In the genomic region with DNA sequence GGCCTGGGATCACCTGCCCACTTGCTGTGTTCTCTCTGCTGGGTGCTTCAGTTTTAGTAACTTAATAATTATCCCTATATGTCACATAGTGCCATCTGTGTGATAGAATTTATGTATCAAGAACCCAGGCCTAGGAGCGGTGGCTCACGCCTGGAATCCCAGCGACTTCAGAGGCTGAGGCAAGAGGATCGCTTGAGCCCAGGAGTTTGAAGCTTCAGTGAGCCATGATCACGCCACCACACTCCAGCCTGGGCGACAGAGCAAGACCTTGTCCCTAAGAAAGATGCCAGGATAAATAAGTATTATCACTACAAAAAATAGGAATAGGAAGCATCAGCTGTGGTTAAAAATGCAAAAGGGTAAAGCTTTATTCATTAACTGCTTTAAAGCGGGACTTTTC, we compare ENCODE assay signal across 1 cellular context.
TF ChIP-seq lines count a peak whose summit lies in the region.

No MANE protein-coding gene starts in this region.

TF ChIP-seq in H1, 55 proteins besides CTCF, POLR2A, EP300 and RAD21:
- TF ChIP-seq SP2 (IDR thresholded peaks at IDR 0.05; ENCODE audit: low read length) (no peak), SRF (IDR thresholded peaks at IDR 0.05; ENCODE audit: low read depth, low read length) (no peak), POLR2AphosphoS5 (IDR thresholded peaks at IDR 0.05; ENCODE audit: low read depth, low read length) (no peak), BRCA1 (IDR thresholded peaks at IDR 0.05; ENCODE audit: low read depth, low read length) (no peak), CHD1 (IDR thresholded peaks at IDR 0.05; ENCODE audit: low read depth, low read length) (no peak), GTF2F1 (IDR thresholded peaks at IDR 0.05; ENCODE audit: borderline replicate concordance, low read depth, low read length) (no peak), SAP30 (IDR thresholded peaks at IDR 0.05; ENCODE audit: insufficient read depth, insufficient replicate concordance, low read length) (no peak), KDM1A (IDR thresholded peaks at IDR 0.05; ENCODE audit: borderline replicate concordance, low read length) (no peak)
- TF ChIP-seq, protein P1, sequence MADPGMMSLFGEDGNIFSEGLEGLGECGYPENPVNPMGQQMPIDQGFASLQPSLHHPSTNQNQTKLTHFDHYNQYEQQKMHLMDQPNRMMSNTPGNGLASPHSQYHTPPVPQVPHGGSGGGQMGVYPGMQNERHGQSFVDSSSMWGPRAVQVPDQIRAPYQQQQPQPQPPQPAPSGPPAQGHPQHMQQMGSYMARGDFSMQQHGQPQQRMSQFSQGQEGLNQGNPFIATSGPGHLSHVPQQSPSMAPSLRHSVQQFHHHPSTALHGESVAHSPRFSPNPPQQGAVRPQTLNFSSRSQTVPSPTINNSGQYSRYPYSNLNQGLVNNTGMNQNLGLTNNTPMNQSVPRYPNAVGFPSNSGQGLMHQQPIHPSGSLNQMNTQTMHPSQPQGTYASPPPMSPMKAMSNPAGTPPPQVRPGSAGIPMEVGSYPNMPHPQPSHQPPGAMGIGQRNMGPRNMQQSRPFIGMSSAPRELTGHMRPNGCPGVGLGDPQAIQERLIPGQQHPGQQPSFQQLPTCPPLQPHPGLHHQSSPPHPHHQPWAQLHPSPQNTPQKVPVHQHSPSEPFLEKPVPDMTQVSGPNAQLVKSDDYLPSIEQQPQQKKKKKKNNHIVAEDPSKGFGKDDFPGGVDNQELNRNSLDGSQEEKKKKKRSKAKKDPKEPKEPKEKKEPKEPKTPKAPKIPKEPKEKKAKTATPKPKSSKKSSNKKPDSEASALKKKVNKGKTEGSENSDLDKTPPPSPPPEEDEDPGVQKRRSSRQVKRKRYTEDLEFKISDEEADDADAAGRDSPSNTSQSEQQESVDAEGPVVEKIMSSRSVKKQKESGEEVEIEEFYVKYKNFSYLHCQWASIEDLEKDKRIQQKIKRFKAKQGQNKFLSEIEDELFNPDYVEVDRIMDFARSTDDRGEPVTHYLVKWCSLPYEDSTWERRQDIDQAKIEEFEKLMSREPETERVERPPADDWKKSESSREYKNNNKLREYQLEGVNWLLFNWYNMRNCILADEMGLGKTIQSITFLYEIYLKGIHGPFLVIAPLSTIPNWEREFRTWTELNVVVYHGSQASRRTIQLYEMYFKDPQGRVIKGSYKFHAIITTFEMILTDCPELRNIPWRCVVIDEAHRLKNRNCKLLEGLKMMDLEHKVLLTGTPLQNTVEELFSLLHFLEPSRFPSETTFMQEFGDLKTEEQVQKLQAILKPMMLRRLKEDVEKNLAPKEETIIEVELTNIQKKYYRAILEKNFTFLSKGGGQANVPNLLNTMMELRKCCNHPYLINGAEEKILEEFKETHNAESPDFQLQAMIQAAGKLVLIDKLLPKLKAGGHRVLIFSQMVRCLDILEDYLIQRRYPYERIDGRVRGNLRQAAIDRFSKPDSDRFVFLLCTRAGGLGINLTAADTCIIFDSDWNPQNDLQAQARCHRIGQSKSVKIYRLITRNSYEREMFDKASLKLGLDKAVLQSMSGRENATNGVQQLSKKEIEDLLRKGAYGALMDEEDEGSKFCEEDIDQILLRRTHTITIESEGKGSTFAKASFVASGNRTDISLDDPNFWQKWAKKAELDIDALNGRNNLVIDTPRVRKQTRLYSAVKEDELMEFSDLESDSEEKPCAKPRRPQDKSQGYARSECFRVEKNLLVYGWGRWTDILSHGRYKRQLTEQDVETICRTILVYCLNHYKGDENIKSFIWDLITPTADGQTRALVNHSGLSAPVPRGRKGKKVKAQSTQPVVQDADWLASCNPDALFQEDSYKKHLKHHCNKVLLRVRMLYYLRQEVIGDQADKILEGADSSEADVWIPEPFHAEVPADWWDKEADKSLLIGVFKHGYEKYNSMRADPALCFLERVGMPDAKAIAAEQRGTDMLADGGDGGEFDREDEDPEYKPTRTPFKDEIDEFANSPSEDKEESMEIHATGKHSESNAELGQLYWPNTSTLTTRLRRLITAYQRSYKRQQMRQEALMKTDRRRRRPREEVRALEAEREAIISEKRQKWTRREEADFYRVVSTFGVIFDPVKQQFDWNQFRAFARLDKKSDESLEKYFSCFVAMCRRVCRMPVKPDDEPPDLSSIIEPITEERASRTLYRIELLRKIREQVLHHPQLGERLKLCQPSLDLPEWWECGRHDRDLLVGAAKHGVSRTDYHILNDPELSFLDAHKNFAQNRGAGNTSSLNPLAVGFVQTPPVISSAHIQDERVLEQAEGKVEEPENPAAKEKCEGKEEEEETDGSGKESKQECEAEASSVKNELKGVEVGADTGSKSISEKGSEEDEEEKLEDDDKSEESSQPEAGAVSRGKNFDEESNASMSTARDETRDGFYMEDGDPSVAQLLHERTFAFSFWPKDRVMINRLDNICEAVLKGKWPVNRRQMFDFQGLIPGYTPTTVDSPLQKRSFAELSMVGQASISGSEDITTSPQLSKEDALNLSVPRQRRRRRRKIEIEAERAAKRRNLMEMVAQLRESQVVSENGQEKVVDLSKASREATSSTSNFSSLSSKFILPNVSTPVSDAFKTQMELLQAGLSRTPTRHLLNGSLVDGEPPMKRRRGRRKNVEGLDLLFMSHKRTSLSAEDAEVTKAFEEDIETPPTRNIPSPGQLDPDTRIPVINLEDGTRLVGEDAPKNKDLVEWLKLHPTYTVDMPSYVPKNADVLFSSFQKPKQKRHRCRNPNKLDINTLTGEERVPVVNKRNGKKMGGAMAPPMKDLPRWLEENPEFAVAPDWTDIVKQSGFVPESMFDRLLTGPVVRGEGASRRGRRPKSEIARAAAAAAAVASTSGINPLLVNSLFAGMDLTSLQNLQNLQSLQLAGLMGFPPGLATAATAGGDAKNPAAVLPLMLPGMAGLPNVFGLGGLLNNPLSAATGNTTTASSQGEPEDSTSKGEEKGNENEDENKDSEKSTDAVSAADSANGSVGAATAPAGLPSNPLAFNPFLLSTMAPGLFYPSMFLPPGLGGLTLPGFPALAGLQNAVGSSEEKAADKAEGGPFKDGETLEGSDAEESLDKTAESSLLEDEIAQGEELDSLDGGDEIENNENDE (IDR thresholded peaks at IDR 0.05; ENCODE audit: insufficient replicate concordance, low read length) = no peak
